ENCODE assay signal across 8 cellular contexts in the genomic region with DNA sequence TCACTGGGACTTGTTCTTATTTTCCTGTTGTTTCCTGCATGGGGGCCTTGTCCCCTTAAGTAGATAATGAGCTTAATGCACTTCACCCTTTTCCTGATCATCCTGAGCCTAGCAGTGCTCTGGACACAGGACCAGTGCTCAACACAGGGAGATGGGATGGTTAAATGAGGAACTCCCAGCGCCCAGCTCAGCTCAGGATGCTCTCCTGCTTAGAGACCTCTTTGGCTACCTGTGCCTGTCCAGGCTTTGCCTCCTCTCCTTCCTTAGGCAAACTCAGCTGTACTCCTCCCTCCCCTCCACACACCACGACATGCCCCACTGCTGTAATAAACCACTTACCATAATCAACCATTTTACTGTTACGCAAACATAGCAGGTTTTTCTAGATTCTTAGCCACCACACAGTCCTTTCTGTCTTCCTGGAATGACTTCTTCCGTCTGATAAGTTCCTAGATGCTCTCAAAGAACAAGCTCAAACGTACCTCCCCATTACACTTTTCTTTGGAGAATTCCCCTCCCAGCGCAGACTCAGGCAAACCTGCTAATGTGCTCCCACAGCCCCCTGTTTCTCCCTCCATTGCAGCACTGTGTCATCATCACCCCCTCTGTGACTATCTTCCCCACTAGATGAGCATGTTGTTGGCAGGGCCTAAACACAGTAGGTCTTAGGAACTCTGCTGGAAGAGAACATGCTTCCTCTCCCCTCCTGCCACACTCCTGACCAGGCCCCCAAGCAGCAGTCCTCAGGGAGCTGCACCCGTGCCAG.
DNase-seq lines count a peak whose midpoint lies in the region; ATAC-seq and TF ChIP-seq lines count a peak whose summit lies in the region.

No MANE protein-coding gene starts in this region.

- peak in 1 of 7 experiments; percentile 29 for DNase-seq in CD8-positive, alpha-beta T cell
- DNase-seq in T-helper 22 cell (ENCODE audit: low read depth) (peak; percentile 15), lower lobe of right lung (no peak), GM03348 (ENCODE audit: low spot score) (no peak), hypothalamus (lab: John Stamatoyannopoulos, UW) (no peak), GM13976 (ENCODE audit: low spot score) (no peak)

- peak overlapping the region; percentile 47 for H3K27ac ChIP-seq in CD8-positive, alpha-beta T cell (ENCODE audit: low read depth, low read length)
- peak overlapping the region; percentile 86 for H3K27ac ChIP-seq in lower lobe of right lung

- H3K27me3 ChIP-seq in CD8-positive, alpha-beta T cell (ENCODE audit: insufficient read depth, low read length), result no peaks in the 10 kb centered on the region
- H3K27me3 ChIP-seq in lower lobe of right lung (ENCODE audit: low read depth), result no peaks in the 10 kb centered on the region

- H3K36me3 Mint-ChIP-seq in CD8-positive, alpha-beta T cell, result peaks cover 32% of the 10 kb centered on the region

- ATAC-seq in CD8-positive, alpha-beta T cell, result peak; percentile 37
- ATAC-seq in HG02938 (IDR thresholded peaks at IDR 0.05; ENCODE audit: unreplicated experiment) (peak; percentile 18), lower lobe of right lung (peak; percentile 74), HG02852 (IDR thresholded peaks at IDR 0.05; ENCODE audit: unreplicated experiment) (no peak)

- H3K4me1 ChIP-seq in CD8-positive, alpha-beta T cell (ENCODE audit: insufficient read depth, low read length), result peaks cover 45% of the 10 kb centered on the region
- peaks cover 73% of the 10 kb centered on the region for H3K4me1 ChIP-seq in lower lobe of right lung

- H3K9me3 Mint-ChIP-seq in CD8-positive, alpha-beta T cell, result no peaks in the 10 kb centered on the region

- no peaks in the 10 kb centered on the region for H3K36me3 ChIP-seq in CD8-positive, alpha-beta T cell (ENCODE audit: insufficient read depth, low read length)
- H3K36me3 ChIP-seq in lower lobe of right lung, result peaks cover 46% of the 10 kb centered on the region

- no peaks in the 10 kb centered on the region for H3K27me3 Mint-ChIP-seq in CD8-positive, alpha-beta T cell (ENCODE audit: low read depth)

- in situ Hi-C loops in GM13976 (cut with MboI; ENCODE audit: low sequenced_read_pairs, unreplicated experiment), result no loop called here

- POLR2A ChIA-PET in CD8-positive, alpha-beta T cell (lab: Charles Lee), result interaction anchor here (1.0 to 2.6 kb wide), 15 partner anchors 8 to 1415 kb away, joined by 3 to 20 read pairs (median 5); a partner anchor contains a TSS

- TF ChIP-seq CTCF in CD8-positive, alpha-beta T cell (IDR thresholded peaks at IDR 0.05), result no peak
- TF ChIP-seq CTCF in lower lobe of right lung (IDR thresholded peaks at IDR 0.05) (no peak), GM13976 (IDR thresholded peaks at IDR 0.05; ENCODE audit: borderline replicate concordance, control extremely low read depth, extremely low read depth, insufficient read depth, missing control alignments) (no peak)

- peak overlapping the region; percentile 91 for H3K27ac Mint-ChIP-seq in CD8-positive, alpha-beta T cell

- intact Hi-C loops in CD8-positive, alpha-beta T cell (cut with DNase I, micrococcal nuclease), result loop anchor here in 1 of 2 experiments (1.0 to 2.0 kb wide), 4 partner anchors 12 to 1415 kb away; a partner anchor contains a TSS
- intact Hi-C loops in lower lobe of right lung (cut with DNase I), result no loop called here

- no peaks in the 10 kb centered on the region for H3K9me3 ChIP-seq in CD8-positive, alpha-beta T cell (ENCODE audit: low read length)
- H3K9me3 ChIP-seq in lower lobe of right lung, result no peaks in the 10 kb centered on the region

- H3K4me3 Mint-ChIP-seq in CD8-positive, alpha-beta T cell, result peak overlapping the region; percentile 65

- H3K4me3 ChIP-seq in CD8-positive, alpha-beta T cell (ENCODE audit: low read depth, low read length), result peak overlapping the region; percentile 35
- H3K4me3 ChIP-seq in lower lobe of right lung, result no peak overlapping the region

- CTCF ChIA-PET in CD8-positive, alpha-beta T cell (lab: Charles Lee), result interaction anchor here (0.9 to 3.9 kb wide), 10 partner anchors 9 to 179 kb away, joined by 3 to 27 read pairs (median 4); no protein-coding TSS in a partner anchor

- peaks cover 51% of the 10 kb centered on the region for H3K4me1 Mint-ChIP-seq in CD8-positive, alpha-beta T cell (ENCODE audit: low read depth)
